In genomic region chr9:77022783-77023440, GRCh38 we compare ENCODE assay signal across 18 cellular contexts. TPM values are rescaled to one million over a fixed set of nuclear protein-coding genes. Genes with fewer than 3 reads are reported as not detected.
A peak's percentile ranks its signal among the peaks of the same experiment; 100 is the strongest.
DNase-seq lines count a peak whose midpoint lies in the region; ATAC-seq and TF ChIP-seq lines count a peak whose summit lies in the region.
"Had no signal": no experiment of that assay in that cellular context is flagged by ENCODE, and none has a peak within 500 bp of the region (broad histone marks: within the 10 kb centered on the region; RNA-seq: fewer than 3 reads in every experiment).

No MANE protein-coding gene starts in this region.

- peaks cover 72% of the 10 kb centered on the region for H3K27me3 Mint-ChIP-seq in activated T-cell treated with anti-CD3 and anti-CD28 coated beads, Interleukin-2, amount 50 U/mL, for 72 hours (ENCODE audit: low read depth)

- in situ Hi-C loops in KBM-7 (cut with MboI; ENCODE audit: low pct_unique_long_range_greater_than_20kb, low sequenced_read_pairs): loop anchor here (25.0 kb wide), 1 partner anchor 139 kb away; no protein-coding TSS in a partner anchor

- H3K4me1 Mint-ChIP-seq in activated T-cell treated with anti-CD3 and anti-CD28 coated beads, Interleukin-2, amount 50 U/mL, for 72 hours (ENCODE audit: low read depth): peaks cover 24% of the 10 kb centered on the region

- no peak overlapping the region for H3K9ac ChIP-seq in iPS-18a (ENCODE audit: low read length)

- H3K36me3 Mint-ChIP-seq in activated T-cell treated with anti-CD3 and anti-CD28 coated beads, Interleukin-2, amount 50 U/mL, for 72 hours (ENCODE audit: insufficient read depth in 2 of 2): peaks cover 0 to 1% of the 10 kb centered on the region in 2 donors

- peak overlapping the region; percentile 55 to 68 for H3K4me3 Mint-ChIP-seq in activated T-cell treated with anti-CD3 and anti-CD28 coated beads, Interleukin-2, amount 50 U/mL, for 72 hours

- H3K9me3 Mint-ChIP-seq in activated T-cell treated with anti-CD3 and anti-CD28 coated beads, Interleukin-2, amount 50 U/mL, for 72 hours: no peaks in the 10 kb centered on the region
- H3K9me3 Mint-ChIP-seq: activated T-cell treated with anti-CD3 and anti-CD28 coated beads, Interleukin-2, amount 50 U/mL, for 24 hours had no signal

- peak overlapping the region; percentile 68 for H3K27ac Mint-ChIP-seq in activated T-cell treated with anti-CD3 and anti-CD28 coated beads, Interleukin-2, amount 50 U/mL, for 72 hours

- ATAC-seq in activated T-cell treated with anti-CD3 and anti-CD28 coated beads, Interleukin-2, amount 50 U/mL, for 72 hours (replicated peaks in 1 of 2): no peak
- ATAC-seq in SK-N-SH treated with all-trans-retinoic acid at 6 μM for 48 hours (peak; percentile 10; the same call in 1 of the 3 replicates), GM21576 (IDR thresholded peaks at IDR 0.05; ENCODE audit: unreplicated experiment) (no peak), HG03432 (IDR thresholded peaks at IDR 0.05; ENCODE audit: unreplicated experiment) (no peak)
- ATAC-seq: activated CD4-positive, CD25-positive, alpha-beta regulatory T cell treated with anti-CD3 and anti-CD28 coated beads, Interleukin-2, amount 50 U/mL, for 24 hours; left lung had no signal

- no peak overlapping the region for H3K27ac ChIP-seq in iPS-18a (ENCODE audit: low read length)
- H3K27ac ChIP-seq: coronary artery, left lung, tibial artery had no signal

- peaks cover 33% of the 10 kb centered on the region for H3K4me1 ChIP-seq in iPS-18a (ENCODE audit: control insufficient read depth, low read depth, low read length)

- peaks cover 74% of the 10 kb centered on the region for H3K27me3 ChIP-seq in iPS-18a (ENCODE audit: control insufficient read depth, insufficient read depth, low read length)

- peak overlapping the region; percentile 56 for H3K4me3 ChIP-seq in iPS-18a (ENCODE audit: low read length)
- H3K4me3 ChIP-seq: left lung, tibial artery had no signal

- no peaks in the 10 kb centered on the region for H3K9me3 ChIP-seq in iPS-18a (ENCODE audit: control insufficient read depth, low read depth, low read length)
- H3K9me3 ChIP-seq: left lung, tibial artery had no signal

- no peak for DNase-seq in activated T-cell treated with anti-CD3 and anti-CD28 coated beads, Interleukin-2, amount 50 U/mL, for 72 hours
- DNase-seq in activated T-cell treated with anti-CD3 and anti-CD28 coated beads, Interleukin-2, amount 50 U/mL, for 1 hour: no peak
- DNase-seq in retina (peak; percentile 75), KBM-7 (no peak)
- DNase-seq: Calu3; NCI-H2029; NCI-H524; stimulated activated CD4-positive, alpha-beta T cell treated with anti-CD3 and anti-CD28 coated beads, Interleukin-1b, Interleukin-23, amount 100 ng/mL, for 48 hours; tibial artery had no signal

- H3K36me3 ChIP-seq in iPS-18a (ENCODE audit: control insufficient read depth, low read depth, low read length): no peaks in the 10 kb centered on the region
- H3K36me3 ChIP-seq: left lung, tibial artery had no signal

TF ChIP-seq in SK-N-SH treated with all-trans-retinoic acid at 6 μM for 48 hours, 23 proteins besides CTCF, POLR2A, EP300 and RAD21:
- TF ChIP-seq ZNF8 (CRISPR knock-in tag; IDR thresholded peaks at IDR 0.05) (no peak), SNAI2 (CRISPR knock-in tag; IDR thresholded peaks at IDR 0.05) (no peak), CREB5 (CRISPR knock-in tag; IDR thresholded peaks at IDR 0.05; ENCODE audit: low read depth) (no peak), ZNF565 (CRISPR knock-in tag; conservative IDR thresholded peaks at IDR 0.05; ENCODE audit: low read depth) (no peak), POU6F1 (CRISPR knock-in tag; IDR thresholded peaks at IDR 0.05; ENCODE audit: borderline replicate concordance, low read depth) (no peak), ESRRG (CRISPR knock-in tag; IDR thresholded peaks at IDR 0.05) (no peak)

RNA-seq across cellular contexts. Expression of gene FOXB2, which starts 3.5 kb away (rescaled TPM):
- total RNA-seq in activated T-cell treated with anti-CD3 and anti-CD28 coated beads, Interleukin-2, amount 50 U/mL, for 72 hours: not detected
- total RNA-seq: Calu3, left lung, RPMI7951 had no signal
